10 cellular contexts compared by ENCODE assay signal in the genomic region with DNA sequence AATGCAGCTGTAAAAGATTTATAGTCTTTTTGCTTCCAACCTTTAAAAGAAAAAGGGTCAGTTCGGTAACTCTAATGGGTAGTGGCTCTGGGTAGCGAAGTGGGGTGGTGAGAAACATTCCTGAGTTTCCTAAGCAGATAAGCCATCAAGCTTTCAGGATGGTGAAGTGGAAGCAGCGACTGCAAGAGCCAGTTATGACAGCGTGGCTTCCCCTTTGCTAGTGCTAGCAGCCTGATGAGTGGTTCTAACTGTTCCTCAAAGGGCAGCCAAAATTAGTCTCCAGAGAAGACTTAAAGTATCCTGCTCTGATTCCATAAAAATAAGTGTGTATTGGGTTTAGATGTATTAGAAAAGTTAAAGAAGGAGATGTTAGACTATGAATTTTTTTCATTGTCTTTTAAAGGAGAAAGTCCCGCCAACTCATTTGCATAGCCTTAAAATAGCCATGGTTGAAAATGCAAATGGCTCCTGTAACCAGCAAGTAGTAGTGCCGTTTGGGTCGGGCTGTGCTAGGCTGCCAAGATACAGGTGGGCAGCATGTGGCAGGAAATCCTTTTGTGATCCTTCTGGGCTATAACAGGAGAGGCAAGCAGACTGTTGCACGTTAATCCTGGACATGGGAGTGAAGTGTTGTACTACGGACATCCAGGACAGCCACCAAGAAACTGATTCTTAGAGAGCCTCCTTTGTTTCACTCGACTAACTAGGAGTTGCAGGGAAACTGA. TPM values are rescaled to one million over a fixed set of nuclear protein-coding genes. Genes with fewer than 3 reads are reported as not detected.
DNase-seq lines count a peak whose midpoint lies in the region; ATAC-seq and TF ChIP-seq lines count a peak whose summit lies in the region.
"Had no signal": no experiment of that assay in that cellular context is flagged by ENCODE, and none has a peak within 500 bp of the region (broad histone marks: within the 10 kb centered on the region; RNA-seq: fewer than 3 reads in every experiment).

No MANE protein-coding gene starts in this region.

- ATAC-seq in GM18511 (IDR thresholded peaks at IDR 0.05; ENCODE audit: unreplicated experiment) = peak; percentile 91
- ATAC-seq in GM21786 (IDR thresholded peaks at IDR 0.05; ENCODE audit: unreplicated experiment) = peak; percentile 80
- no peak for ATAC-seq in T-helper 17 cell

- no peak overlapping the region for H3K4me3 Mint-ChIP-seq in T-helper 17 cell
- no peak overlapping the region for H3K4me3 Mint-ChIP-seq in activated T-helper 2 cell treated with anti-CD3 and anti-CD28 coated beads, Interferon-gamma antibody, Interleukin-2, Interleukin-4, amounts not matched to agents 10 μg/mL and 5 μg/mL and 100 μg/mL, durations not matched to agents 14 hours and 24 hours and 36 hours (ENCODE audit: low read depth)

- H3K9me3 Mint-ChIP-seq in activated T-helper 2 cell treated with anti-CD3 and anti-CD28 coated beads, Interferon-gamma antibody, Interleukin-2, Interleukin-4, amounts not matched to agents 10 μg/mL and 5 μg/mL and 100 μg/mL, durations not matched to agents 14 hours and 24 hours and 36 hours = no peaks in the 10 kb centered on the region

- no peak for DNase-seq in left ventricle myocardium inferior
- no peak for DNase-seq in activated naive CD4-positive, alpha-beta T cell treated with anti-CD3 and anti-CD28 coated beads, Interleukin-2, amount 50 U/mL, for 16 hours
- no peak for DNase-seq in T-helper 17 cell
- no peak for DNase-seq in effector CD8-positive, alpha-beta T cell (lab: John Stamatoyannopoulos, UW)
- DNase-seq in activated T-helper 2 cell treated with anti-CD3 and anti-CD28 coated beads, Interferon-gamma antibody, Interleukin-2, Interleukin-4, amounts not matched to agents 10 μg/mL and 5 μg/mL and 100 μg/mL, durations not matched to agents 14 hours and 24 hours and 36 hours (ENCODE audit: low spot score) = no peak
- DNase-seq: EL had no signal

- H3K27ac ChIP-seq in HUES48 (ENCODE audit: low read depth, low read length) = peak overlapping the region; percentile 60
- peak overlapping the region; percentile 29 for H3K27ac ChIP-seq in left ventricle myocardium inferior (replicated peaks)
- H3K27ac ChIP-seq: breast epithelium had no signal

- H3K36me3 Mint-ChIP-seq in T-helper 17 cell (ENCODE audit: low read depth) = peaks cover 2% of the 10 kb centered on the region
- no peaks in the 10 kb centered on the region for H3K36me3 Mint-ChIP-seq in activated T-helper 2 cell treated with anti-CD3 and anti-CD28 coated beads, Interferon-gamma antibody, Interleukin-2, Interleukin-4, amounts not matched to agents 10 μg/mL and 5 μg/mL and 100 μg/mL, durations not matched to agents 14 hours and 24 hours and 36 hours (ENCODE audit: low read depth)

- H3K27me3 Mint-ChIP-seq in T-helper 17 cell = peaks cover 43% of the 10 kb centered on the region
- peaks cover 33% of the 10 kb centered on the region for H3K27me3 Mint-ChIP-seq in activated T-helper 2 cell treated with anti-CD3 and anti-CD28 coated beads, Interferon-gamma antibody, Interleukin-2, Interleukin-4, amounts not matched to agents 10 μg/mL and 5 μg/mL and 100 μg/mL, durations not matched to agents 14 hours and 24 hours and 36 hours (ENCODE audit: low read depth)

- H3K27ac Mint-ChIP-seq in T-helper 17 cell = no peak overlapping the region
- H3K27ac Mint-ChIP-seq in activated T-helper 2 cell treated with anti-CD3 and anti-CD28 coated beads, Interferon-gamma antibody, Interleukin-2, Interleukin-4, amounts not matched to agents 10 μg/mL and 5 μg/mL and 100 μg/mL, durations not matched to agents 14 hours and 24 hours and 36 hours = no peak overlapping the region

- TF ChIP-seq CTCF in left ventricle myocardium inferior (IDR thresholded peaks at IDR 0.05; ENCODE audit: borderline replicate concordance) = no peak

- H3K9ac ChIP-seq in HUES48 (ENCODE audit: low read depth, low read length) = peak overlapping the region; percentile 78

- H3K4me3 ChIP-seq in HUES48 (ENCODE audit: low read depth, low read length) (peak overlapping the region; percentile 53), left ventricle myocardium inferior (peak overlapping the region; percentile 17)
- H3K4me3 ChIP-seq: breast epithelium had no signal

- no peaks in the 10 kb centered on the region for H3K9me3 ChIP-seq in HUES48 (ENCODE audit: control insufficient read depth, insufficient read depth, low read length)
- H3K9me3 ChIP-seq in left ventricle myocardium inferior (replicated peaks) = no peaks in the 10 kb centered on the region
- no peaks in the 10 kb centered on the region for H3K9me3 ChIP-seq in T-helper 17 cell (ENCODE audit: control insufficient read depth, low read length, poor library complexity, severe bottlenecking)
- H3K9me3 ChIP-seq: breast epithelium had no signal

- intact Hi-C loops in left ventricle myocardium inferior (cut with micrococcal nuclease) = no loop called here
- intact Hi-C loops in activated T-helper 2 cell treated with anti-CD3 and anti-CD28 coated beads, Interferon-gamma antibody, Interleukin-2, Interleukin-4, amounts not matched to agents 10 μg/mL and 5 μg/mL and 100 μg/mL, durations not matched to agents 14 hours and 24 hours and 36 hours (cut with micrococcal nuclease) = loop anchor here (10.0 kb wide), 1 partner anchor 141 kb away; the partner anchor contains the start of genes GCM2 and SYCP2L

- H3K4me1 ChIP-seq in HUES48 (ENCODE audit: control insufficient read depth, insufficient read depth, low read length) = peaks cover 46% of the 10 kb centered on the region
- H3K4me1 ChIP-seq in left ventricle myocardium inferior = peaks cover 37% of the 10 kb centered on the region
- H3K4me1 ChIP-seq: breast epithelium had no signal

- H3K36me3 ChIP-seq in HUES48 (ENCODE audit: control insufficient read depth, insufficient read depth, low read length) (no peaks in the 10 kb centered on the region), left ventricle myocardium inferior (no peaks in the 10 kb centered on the region)
- H3K36me3 ChIP-seq: breast epithelium had no signal

- H3K27me3 ChIP-seq in HUES48 (ENCODE audit: control insufficient read depth, insufficient read depth, low read length) = 0 out of 2 replicates have a peak, but pooled peaks cover 3% of the 10 kb centered on the region
- peaks cover 34% of the 10 kb centered on the region for H3K27me3 ChIP-seq in left ventricle myocardium inferior (ENCODE audit: low read depth)
- H3K27me3 ChIP-seq: breast epithelium had no signal

- H3K4me1 Mint-ChIP-seq in T-helper 17 cell = peaks cover 4% of the 10 kb centered on the region
- no peaks in the 10 kb centered on the region for H3K4me1 Mint-ChIP-seq in activated T-helper 2 cell treated with anti-CD3 and anti-CD28 coated beads, Interferon-gamma antibody, Interleukin-2, Interleukin-4, amounts not matched to agents 10 μg/mL and 5 μg/mL and 100 μg/mL, durations not matched to agents 14 hours and 24 hours and 36 hours (ENCODE audit: low read depth)

RNA-seq across cellular contexts. Expression of gene ELOVL2, which starts 18.0 kb away (rescaled TPM):
- total RNA-seq in left ventricle myocardium inferior (1.4 TPM), T-helper 17 cell (not detected)
- total RNA-seq in activated T-helper 2 cell treated with anti-CD3 and anti-CD28 coated beads, Interferon-gamma antibody, Interleukin-2, Interleukin-4, amounts not matched to agents 10 μg/mL and 5 μg/mL and 100 μg/mL, durations not matched to agents 14 hours and 24 hours and 36 hours = not detected in 2 replicates
